18 cellular contexts compared by ENCODE assay signal in the genomic region with DNA sequence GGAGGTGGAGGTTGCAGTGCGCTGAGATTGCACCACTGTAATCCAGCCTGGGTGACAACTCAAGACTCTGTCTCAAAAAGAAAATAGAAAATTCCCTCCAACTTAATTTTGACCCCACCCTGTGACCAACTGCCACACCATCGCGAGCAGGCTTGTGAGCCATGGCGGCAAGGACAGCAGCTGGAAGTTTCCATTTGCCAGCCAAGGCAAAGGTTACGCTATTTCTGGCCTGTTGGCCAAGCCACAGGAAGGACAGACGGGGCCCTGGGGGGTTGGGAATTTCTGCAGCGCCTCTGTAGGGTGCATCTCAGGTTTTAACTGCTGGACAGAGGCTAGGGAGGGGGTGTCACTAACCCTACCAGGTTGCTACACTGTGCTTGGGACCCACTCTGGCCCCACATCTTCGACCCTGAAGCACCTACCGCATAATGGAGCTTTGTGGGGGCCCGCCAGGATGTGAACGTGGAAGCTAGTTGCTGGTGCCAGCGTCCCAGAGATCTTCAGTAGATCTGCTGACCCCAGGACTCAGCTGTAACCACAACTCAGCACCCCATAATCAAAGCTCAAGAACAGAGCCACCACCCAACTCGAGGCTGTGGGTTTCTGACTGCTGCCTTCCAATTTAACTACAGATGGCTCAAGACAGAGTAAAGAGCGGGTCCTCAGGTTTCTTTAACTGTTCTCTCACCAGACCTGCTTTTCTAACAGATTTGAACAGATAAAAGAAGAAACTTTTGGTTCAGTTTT. TPM values are rescaled to one million over a fixed set of nuclear protein-coding genes. Genes with fewer than 3 reads are reported as not detected.
DNase-seq lines count a peak whose midpoint lies in the region; ATAC-seq, FAIRE-seq and TF ChIP-seq lines count a peak whose summit lies in the region.
"Had no signal": no experiment of that assay in that cellular context is flagged by ENCODE, and none has a peak within 500 bp of the region (broad histone marks: within the 10 kb centered on the region; RNA-seq: fewer than 3 reads in every experiment).

No MANE protein-coding gene starts in this region.

- WGBS in A549 (ENCODE audit: missing lambda C conversion rate), result 92% methylated on average over 14 of the region's 14 CpGs

- peak overlapping the region; percentile 54 for H3K9ac ChIP-seq in Loucy (ENCODE audit: low read depth, low read length, poor library complexity, severe bottlenecking)

- FAIRE-seq in A549 (lab: Jason Lieb, UNC), result no peak

- POLR2A ChIA-PET in A549 (lab: Yijun Ruan, JAX), result interaction anchor here (1.3 kb wide), 1 partner anchor 11 kb away, joined by 4 read pairs; the partner anchor contains the start of gene KIFC3

- TF ChIP-seq RAD21 in A549 (conservative IDR thresholded peaks at IDR 0.05 in 1 of 2, IDR thresholded peaks at IDR 0.05 in 1 of 2), result no peak

- H3K4me2 ChIP-seq in A549, result 0 out of 3 replicates have a peak overlapping the region, but pooled peaks have one; percentile 11
- peak overlapping the region; percentile 51 for H3K4me2 ChIP-seq in Loucy (ENCODE audit: low read depth, low read length, poor library complexity, severe bottlenecking)
- H3K4me2 ChIP-seq: PC-9, smooth muscle cell had no signal

- no peaks in the 10 kb centered on the region for H3K9me2 ChIP-seq in Loucy (replicated peaks; ENCODE audit: low read depth, low read length)

- H3K79me2 ChIP-seq in Loucy (ENCODE audit: insufficient read depth, low read length), result no peaks in the 10 kb centered on the region

- H3K9me3 ChIP-seq in A549 (no peaks in the 10 kb centered on the region), Loucy (ENCODE audit: insufficient read depth, low read depth, low read length) (no peaks in the 10 kb centered on the region)

- no peaks in the 10 kb centered on the region for H3K27me3 ChIP-seq in Loucy (ENCODE audit: insufficient read depth, low read length, poor library complexity, severe bottlenecking)

- TF ChIP-seq EP300 in A549 (IDR thresholded peaks at IDR 0.05), result no peak

- ATAC-seq in A549 (no peak), HG02852 (IDR thresholded peaks at IDR 0.05; ENCODE audit: unreplicated experiment) (no peak)
- ATAC-seq: activated naive CD8-positive, alpha-beta T cell treated with anti-CD3 and anti-CD28 coated beads, Interleukin-2, amount 50 U/mL, for 24 hours; esophagus mucosa; naive thymus-derived CD8-positive, alpha-beta T cell had no signal

- H3K4me1 ChIP-seq in A549 (peaks cover 64% of the 10 kb centered on the region), Loucy (ENCODE audit: insufficient read depth, low read length, poor library complexity, severe bottlenecking) (peaks cover 18% of the 10 kb centered on the region)

- H4K20me1 ChIP-seq in Loucy (ENCODE audit: insufficient read depth, low read length, poor library complexity, severe bottlenecking), result no peaks in the 10 kb centered on the region

- CTCF ChIA-PET in A549 (lab: Yijun Ruan, JAX), result interaction anchor here (0.6 to 15.8 kb wide), 7 partner anchors 10 to 209 kb away, joined by 3 to 164 read pairs (median 4); no protein-coding TSS in a partner anchor

- no peak overlapping the region for H3K4me3 ChIP-seq in A549
- peak overlapping the region; percentile 1 for H3K4me3 ChIP-seq in Loucy (ENCODE audit: low read length, poor library complexity, severe bottlenecking)
- H3K4me3 ChIP-seq: PC-9, smooth muscle cell had no signal

- no peaks in the 10 kb centered on the region for H3K36me3 ChIP-seq in Loucy (ENCODE audit: insufficient read depth, low read length)

- TF ChIP-seq CTCF in A549 (IDR thresholded peaks at IDR 0.05) (no peak), Loucy (conservative IDR thresholded peaks at IDR 0.05; ENCODE audit: low read length) (no peak)

- 0 out of 2 replicates have a peak, but pooled peaks cover 3% of the 10 kb centered on the region for H3F3A ChIP-seq in Loucy (ENCODE audit: low read depth)

- intact Hi-C loops in cardiac septum (cut with DNase I), result loop anchor here (2.0 kb wide), 1 partner anchor 31 kb away; no protein-coding TSS in a partner anchor

- no peak for TF ChIP-seq POLR2A in A549 (IDR thresholded peaks at IDR 0.05; ENCODE audit: low read length)

- DNase-seq in A549 (ENCODE audit: low read depth in 1 of 2, low spot score in 1 of 2), result no peak
- peak; percentile 89 for DNase-seq in cardiac septum (ENCODE audit: low spot score)
- peak; percentile 91 for DNase-seq in myocyte (ENCODE audit: low read depth)
- DNase-seq in central memory CD4-positive, alpha-beta T cell, result no peak
- DNase-seq in dedifferentiated amniotic fluid mesenchymal stem cell (ENCODE audit: extremely low spot score), result no peak
- DNase-seq in NCI-H2081 (lab: John Stamatoyannopoulos, UW), result no peak
- DNase-seq: activated naive CD8-positive, alpha-beta T cell treated with anti-CD3 and anti-CD28 coated beads, Interleukin-2, amount 50 U/mL, for 24 hours; C1 segment of cervical spinal cord; DMS153; effector CD4-positive, alpha-beta T cell; naive thymus-derived CD8-positive, alpha-beta T cell; NCI-H1092 treated with DMSO at 0.1 percent for 48 hours; NCI-H748 treated with DMSO at 0.1 percent for 48 hours; PC-9 had no signal

- peak overlapping the region in 1 of 2 experiments; percentile 61; a peak in 3 of 6 replicates for H3K27ac ChIP-seq in A549
- H3K27ac ChIP-seq: PC-9 had no signal

- H2AFZ ChIP-seq in Loucy (ENCODE audit: low read length), result peak overlapping the region; percentile 25
- H2AFZ ChIP-seq: PC-9 had no signal

TF ChIP-seq in A549, 52 proteins besides CTCF, POLR2A, EP300 and RAD21:
- TF ChIP-seq MAZ (IDR thresholded peaks at IDR 0.05; ENCODE audit: borderline replicate concordance, low read depth, low read length), result no peak
- no peak for TF ChIP-seq HOXA7 (CRISPR knock-in tag; IDR thresholded peaks at IDR 0.05)
- TF ChIP-seq ZFP36 (IDR thresholded peaks at IDR 0.05; ENCODE audit: borderline replicate concordance, partially characterized antibody), result no peak

RNA-seq across cellular contexts. Expression of gene KIFC3, which starts 11.0 kb away (rescaled TPM):
- polyA plus RNA-seq in A549 (2011; rRNA removed), result 127 and 128 TPM in 2 replicates
- 236 and 291 TPM in 2 replicates for polyA plus RNA-seq in A549 (2012; cell fraction: cytosol; rRNA removed)
- 781 and 955 TPM in 2 replicates for polyA plus RNA-seq in A549 (2012; cell fraction: nucleus; rRNA removed)
- polyA plus RNA-seq in A549 (2017; fragmentation: RNase III; extraction: RNeasy Plus Mini Kit Qiagen cat#74134 plus additional on column Dnase treatment), result 171 to 180 TPM (median 178 TPM) in 3 replicates
- polyA minus RNA-seq in A549 (2011; rRNA and poly(A)+ RNA removed), result 225 and 333 TPM in 2 replicates
- 70.1 TPM for total RNA-seq in cardiac septum
- 55.6 and 64.5 TPM in 2 replicates for total RNA-seq in myocyte
- 48.3 TPM for polyA plus RNA-seq in myocyte (2012)

RNA-seq across cellular contexts. Expression of gene KATNB1, which starts 55.8 kb away (rescaled TPM):
- polyA plus RNA-seq in A549 (2011; rRNA removed), result 18.6 and 21.1 TPM in 2 replicates
- 43.2 and 53.0 TPM in 2 replicates for polyA plus RNA-seq in A549 (2012; cell fraction: cytosol; rRNA removed)
- 124 and 158 TPM in 2 replicates for polyA plus RNA-seq in A549 (2012; cell fraction: nucleus; rRNA removed)
- polyA plus RNA-seq in A549 (2017; fragmentation: RNase III; extraction: RNeasy Plus Mini Kit Qiagen cat#74134 plus additional on column Dnase treatment), result 18.1 to 21.0 TPM (median 19.1 TPM) in 3 replicates
- 14.3 and 22.3 TPM in 2 replicates for polyA minus RNA-seq in A549 (2011; rRNA and poly(A)+ RNA removed)
- total RNA-seq in cardiac septum, result 8.9 TPM
- total RNA-seq in myocyte, result 32.9 and 51.3 TPM in 2 replicates
- 28.6 TPM for polyA plus RNA-seq in myocyte (2012)

Comparison
In these comparisons a context has a peak if more than half of its experiments do, and no peak if none do; other contexts are left out.
1. DNase-seq: peak in cardiac septum (single experiment) and myocyte (single experiment); none in A549 (0 of 2), central memory CD4-positive, alpha-beta T cell (single experiment), dedifferentiated amniotic fluid mesenchymal stem cell (single experiment) and NCI-H2081 (0 of 2).